27 cellular contexts compared by ENCODE assay signal in genomic region chr12:12488823-12489528, GRCh38.
DNase-seq lines count a peak whose midpoint lies in the region; ATAC-seq, FAIRE-seq and TF ChIP-seq lines count a peak whose summit lies in the region.
"Had no signal": no experiment of that assay in that cellular context is flagged by ENCODE, and none has a peak within 500 bp of the region (broad histone marks: within the 10 kb centered on the region; RNA-seq: fewer than 3 reads in every experiment).

No MANE protein-coding gene starts in this region.

- no peak for TF ChIP-seq CTCF in natural killer cell (IDR thresholded peaks at IDR 0.05)
- no peak for TF ChIP-seq CTCF in fibroblast of villous mesenchyme (IDR thresholded peaks at IDR 0.05; ENCODE audit: insufficient read depth, low read depth, low read length)
- TF ChIP-seq CTCF in type B pancreatic cell (conservative IDR thresholded peaks at IDR 0.05), result no peak

- ATAC-seq in natural killer cell treated with Interleukin-12 subunit alpha and Interleukin-12 subunit beta and Interleukin-15 and Interleukin-18, amount 100 ng/mL, for 72 hours, result no peak
- ATAC-seq in natural killer cell, result no peak
- ATAC-seq in GM21619 (IDR thresholded peaks at IDR 0.05; ENCODE audit: unreplicated experiment), result no peak
- ATAC-seq: sciatic nerve had no signal

- no peaks in the 10 kb centered on the region for H3K9me3 Mint-ChIP-seq in natural killer cell treated with Interleukin-12 subunit alpha and Interleukin-12 subunit beta and Interleukin-15 and Interleukin-18, amount 100 ng/mL, for 72 hours
- H3K9me3 Mint-ChIP-seq in natural killer cell (no peaks in the 10 kb centered on the region), type B pancreatic cell (no peaks in the 10 kb centered on the region)
- H3K9me3 Mint-ChIP-seq in activated CD4-positive, alpha-beta memory T cell treated with anti-CD3 and anti-CD28 coated beads for 36 hours, result no peaks in the 10 kb centered on the region
- H3K9me3 Mint-ChIP-seq: endodermal cell; T-helper 1 cell treated with Interleukin-12 subunit alpha and Interleukin-12 subunit beta and Interleukin-4 antibody, amounts not matched to agents 30 μg/mL and 1 μg/mL, for 36 hours had no signal

- DNase-seq in natural killer cell treated with Interleukin-12 subunit alpha and Interleukin-12 subunit beta and Interleukin-15 and Interleukin-18, amount 100 ng/mL, for 72 hours (ENCODE audit: low spot score), result no peak
- DNase-seq in natural killer cell (no peak), fibroblast of villous mesenchyme (ENCODE audit: low read depth) (peak; percentile 48), type B pancreatic cell (ENCODE audit: extremely low spot score, unreplicated experiment) (no peak), dedifferentiated amniotic fluid mesenchymal stem cell (ENCODE audit: extremely low spot score) (no peak), HTR-8/SVneo (ENCODE audit: insufficient read length, low spot score) (no peak)
- DNase-seq in activated CD4-positive, alpha-beta memory T cell treated with anti-CD3 and anti-CD28 coated beads for 36 hours, result no peak
- DNase-seq: activated CD4-positive, alpha-beta T cell treated with anti-CD3 and anti-CD28 coated beads for 48 hours; activated gamma-delta T cell treated with Interleukin-2 at 50 U/mL for 16 hours; adrenal gland; endodermal cell; foreskin melanocyte; HCEC 1CT; NCI-H1417 treated with DMSO at 0.1 percent for 48 hours; NCI-H2081 treated with DMSO at 0.1 percent for 48 hours; NCI-H345; NCI-H748 treated with DMSO at 0.1 percent for 48 hours; stimulated activated naive CD4-positive, alpha-beta T cell; testis had no signal

- POLR2A ChIA-PET in activated CD4-positive, alpha-beta memory T cell treated with anti-CD3 and anti-CD28 coated beads for 36 hours (lab: Charles Lee), result interaction anchor here (1.0 to 7.3 kb wide), 4 partner anchors 15 to 226 kb away, joined by 3 to 71 read pairs (median 3); no protein-coding TSS in a partner anchor

- peaks cover 10% of the 10 kb centered on the region for H3K36me3 Mint-ChIP-seq in natural killer cell treated with Interleukin-12 subunit alpha and Interleukin-12 subunit beta and Interleukin-15 and Interleukin-18, amount 100 ng/mL, for 72 hours
- H3K36me3 Mint-ChIP-seq in natural killer cell (no peaks in the 10 kb centered on the region), type B pancreatic cell (peaks cover 30% of the 10 kb centered on the region)
- peaks cover 38% of the 10 kb centered on the region for H3K36me3 Mint-ChIP-seq in activated CD4-positive, alpha-beta memory T cell treated with anti-CD3 and anti-CD28 coated beads for 36 hours

- CTCF ChIA-PET in activated CD4-positive, alpha-beta memory T cell treated with anti-CD3 and anti-CD28 coated beads for 36 hours (lab: Charles Lee), result interaction anchor here (1.7 to 2.1 kb wide), 2 partner anchors 15 to 112 kb away, joined by 5 to 10 read pairs; no protein-coding TSS in a partner anchor

- H3K27me3 Mint-ChIP-seq in natural killer cell treated with Interleukin-12 subunit alpha and Interleukin-12 subunit beta and Interleukin-15 and Interleukin-18, amount 100 ng/mL, for 72 hours, result no peaks in the 10 kb centered on the region
- H3K27me3 Mint-ChIP-seq in natural killer cell (ENCODE audit: low read depth in 2 of 2) (no peaks in the 10 kb centered on the region), type B pancreatic cell (no peaks in the 10 kb centered on the region)
- H3K27me3 Mint-ChIP-seq in activated CD4-positive, alpha-beta memory T cell treated with anti-CD3 and anti-CD28 coated beads for 36 hours, result no peaks in the 10 kb centered on the region
- H3K27me3 Mint-ChIP-seq: progenitor cell of endocrine pancreas had no signal

- intact Hi-C loops in natural killer cell (cut with micrococcal nuclease), result no loop called here
- intact Hi-C loops in activated CD4-positive, alpha-beta memory T cell treated with anti-CD3 and anti-CD28 coated beads for 36 hours (cut with micrococcal nuclease), result loop anchor here (1.0 kb wide), 1 partner anchor 16 kb away; no protein-coding TSS in a partner anchor

- peak overlapping the region; percentile 47 to 67 for H3K27ac Mint-ChIP-seq in natural killer cell treated with Interleukin-12 subunit alpha and Interleukin-12 subunit beta and Interleukin-15 and Interleukin-18, amount 100 ng/mL, for 72 hours
- no peak overlapping the region for H3K27ac Mint-ChIP-seq in natural killer cell
- peak overlapping the region; percentile 99 for H3K27ac Mint-ChIP-seq in activated CD4-positive, alpha-beta memory T cell treated with anti-CD3 and anti-CD28 coated beads for 36 hours
- H3K27ac Mint-ChIP-seq in type B pancreatic cell, result peak overlapping the region; percentile 57
- H3K27ac Mint-ChIP-seq: endodermal cell, progenitor cell of endocrine pancreas had no signal

- FAIRE-seq in HTR-8/SVneo (lab: Jason Lieb, UNC), result no peak
- FAIRE-seq: colon, urothelium cell line had no signal

- no peak overlapping the region for H3K4me3 Mint-ChIP-seq in natural killer cell treated with Interleukin-12 subunit alpha and Interleukin-12 subunit beta and Interleukin-15 and Interleukin-18, amount 100 ng/mL, for 72 hours
- H3K4me3 Mint-ChIP-seq in natural killer cell (no peak overlapping the region), type B pancreatic cell (no peak overlapping the region)
- no peak overlapping the region for H3K4me3 Mint-ChIP-seq in activated CD4-positive, alpha-beta memory T cell treated with anti-CD3 and anti-CD28 coated beads for 36 hours
- H3K4me3 Mint-ChIP-seq: endodermal cell; T-helper 1 cell treated with Interleukin-12 subunit alpha and Interleukin-12 subunit beta and Interleukin-4 antibody, amounts not matched to agents 30 μg/mL and 1 μg/mL, for 36 hours had no signal

- H3K4me1 Mint-ChIP-seq in natural killer cell treated with Interleukin-12 subunit alpha and Interleukin-12 subunit beta and Interleukin-15 and Interleukin-18, amount 100 ng/mL, for 72 hours (ENCODE audit: low read depth in 2 of 2), result peaks cover 15 to 27% of the 10 kb centered on the region in 2 donors
- H3K4me1 Mint-ChIP-seq in natural killer cell (no peaks in the 10 kb centered on the region), type B pancreatic cell (ENCODE audit: unreplicated experiment) (peaks cover 5% of the 10 kb centered on the region)
- peaks cover 41% of the 10 kb centered on the region for H3K4me1 Mint-ChIP-seq in activated CD4-positive, alpha-beta memory T cell treated with anti-CD3 and anti-CD28 coated beads for 36 hours (ENCODE audit: low read depth)
- H3K4me1 Mint-ChIP-seq: endodermal cell had no signal

- H3K4me3 ChIP-seq in fibroblast of villous mesenchyme (ENCODE audit: low read depth, low read length), result no peak overlapping the region
- H3K4me3 ChIP-seq: adrenal gland; BLaER1 treated with 17β-estradiol and CSF1 and Interleukin-3, amounts not matched to agents 10 nM and 100 nM; esophagus muscularis mucosa; testis had no signal

Comparison
In these comparisons a context has a peak if more than half of its experiments do, and no peak if none do; other contexts are left out.
1. H3K27ac Mint-ChIP-seq: peak in natural killer cell treated with Interleukin-12 subunit alpha and Interleukin-12 subunit beta and Interleukin-15 and Interleukin-18, amount 100 ng/mL, for 72 hours (2 of 2), activated CD4-positive, alpha-beta memory T cell treated with anti-CD3 and anti-CD28 coated beads for 36 hours (single experiment) and type B pancreatic cell (single experiment); none in natural killer cell (0 of 2).